ENCODE assay signal across 1 cellular context in the genomic region with DNA sequence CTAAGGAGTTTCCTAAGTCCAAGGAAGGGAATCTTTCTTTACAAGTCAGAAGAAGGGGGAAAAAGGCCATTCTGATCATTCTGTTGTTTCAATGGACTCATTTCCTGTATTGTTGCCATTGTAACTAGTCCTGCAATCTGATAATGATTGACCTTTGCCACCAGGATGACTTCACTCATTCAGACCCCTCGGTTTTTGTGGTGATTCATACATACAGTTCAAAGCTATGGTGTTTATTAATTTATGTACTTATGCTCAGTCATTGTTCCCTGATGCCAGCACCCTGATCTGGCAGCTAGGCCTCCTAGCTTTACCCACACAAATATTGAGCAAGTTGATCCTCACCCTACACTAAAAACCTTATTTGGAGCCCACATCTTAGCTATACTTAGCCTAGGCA.
TF ChIP-seq lines count a peak whose summit lies in the region.

No MANE protein-coding gene starts in this region.

TF ChIP-seq in HepG2, 621 proteins besides CTCF, POLR2A, EP300 and RAD21 (continued from another document and continues in another):
- TF ChIP-seq, protein P1, sequence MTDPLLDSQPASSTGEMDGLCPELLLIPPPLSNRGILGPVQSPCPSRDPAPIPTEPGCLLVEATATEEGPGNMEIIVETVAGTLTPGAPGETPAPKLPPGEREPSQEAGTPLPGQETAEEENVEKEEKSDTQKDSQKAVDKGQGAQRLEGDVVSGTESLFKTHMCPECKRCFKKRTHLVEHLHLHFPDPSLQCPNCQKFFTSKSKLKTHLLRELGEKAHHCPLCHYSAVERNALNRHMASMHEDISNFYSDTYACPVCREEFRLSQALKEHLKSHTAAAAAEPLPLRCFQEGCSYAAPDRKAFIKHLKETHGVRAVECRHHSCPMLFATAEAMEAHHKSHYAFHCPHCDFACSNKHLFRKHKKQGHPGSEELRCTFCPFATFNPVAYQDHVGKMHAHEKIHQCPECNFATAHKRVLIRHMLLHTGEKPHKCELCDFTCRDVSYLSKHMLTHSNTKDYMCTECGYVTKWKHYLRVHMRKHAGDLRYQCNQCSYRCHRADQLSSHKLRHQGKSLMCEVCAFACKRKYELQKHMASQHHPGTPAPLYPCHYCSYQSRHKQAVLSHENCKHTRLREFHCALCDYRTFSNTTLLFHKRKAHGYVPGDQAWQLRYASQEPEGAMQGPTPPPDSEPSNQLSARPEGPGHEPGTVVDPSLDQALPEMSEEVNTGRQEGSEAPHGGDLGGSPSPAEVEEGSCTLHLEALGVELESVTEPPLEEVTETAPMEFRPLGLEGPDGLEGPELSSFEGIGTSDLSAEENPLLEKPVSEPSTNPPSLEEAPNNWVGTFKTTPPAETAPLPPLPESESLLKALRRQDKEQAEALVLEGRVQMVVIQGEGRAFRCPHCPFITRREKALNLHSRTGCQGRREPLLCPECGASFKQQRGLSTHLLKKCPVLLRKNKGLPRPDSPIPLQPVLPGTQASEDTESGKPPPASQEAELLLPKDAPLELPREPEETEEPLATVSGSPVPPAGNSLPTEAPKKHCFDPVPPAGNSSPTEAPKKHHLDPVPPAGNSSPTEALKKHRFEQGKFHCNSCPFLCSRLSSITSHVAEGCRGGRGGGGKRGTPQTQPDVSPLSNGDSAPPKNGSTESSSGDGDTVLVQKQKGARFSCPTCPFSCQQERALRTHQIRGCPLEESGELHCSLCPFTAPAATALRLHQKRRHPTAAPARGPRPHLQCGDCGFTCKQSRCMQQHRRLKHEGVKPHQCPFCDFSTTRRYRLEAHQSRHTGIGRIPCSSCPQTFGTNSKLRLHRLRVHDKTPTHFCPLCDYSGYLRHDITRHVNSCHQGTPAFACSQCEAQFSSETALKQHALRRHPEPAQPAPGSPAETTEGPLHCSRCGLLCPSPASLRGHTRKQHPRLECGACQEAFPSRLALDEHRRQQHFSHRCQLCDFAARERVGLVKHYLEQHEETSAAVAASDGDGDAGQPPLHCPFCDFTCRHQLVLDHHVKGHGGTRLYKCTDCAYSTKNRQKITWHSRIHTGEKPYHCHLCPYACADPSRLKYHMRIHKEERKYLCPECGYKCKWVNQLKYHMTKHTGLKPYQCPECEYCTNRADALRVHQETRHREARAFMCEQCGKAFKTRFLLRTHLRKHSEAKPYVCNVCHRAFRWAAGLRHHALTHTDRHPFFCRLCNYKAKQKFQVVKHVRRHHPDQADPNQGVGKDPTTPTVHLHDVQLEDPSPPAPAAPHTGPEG (CRISPR knock-in tag; IDR thresholded peaks at IDR 0.05), result no peak
- TF ChIP-seq, protein P2, sequence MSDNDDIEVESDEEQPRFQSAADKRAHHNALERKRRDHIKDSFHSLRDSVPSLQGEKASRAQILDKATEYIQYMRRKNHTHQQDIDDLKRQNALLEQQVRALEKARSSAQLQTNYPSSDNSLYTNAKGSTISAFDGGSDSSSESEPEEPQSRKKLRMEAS (IDR thresholded peaks at IDR 0.05), result no peak
- TF ChIP-seq GATAD2A (CRISPR knock-in tag; IDR thresholded peaks at IDR 0.05), result peak; percentile 63
- no peak for TF ChIP-seq KLF12 (CRISPR knock-in tag; IDR thresholded peaks at IDR 0.05; ENCODE audit: borderline replicate concordance)
- peak; percentile 28; the same call in 1 of the 2 replicates for TF ChIP-seq TBX2 (CRISPR knock-in tag; IDR thresholded peaks at IDR 0.05; ENCODE audit: borderline replicate concordance)
- no peak for TF ChIP-seq ZBTB7B (CRISPR knock-in tag; IDR thresholded peaks at IDR 0.05)
- TF ChIP-seq MAFK (conservative IDR thresholded peaks at IDR 0.05 in 1 of 2, IDR thresholded peaks at IDR 0.05 in 1 of 2; ENCODE audit: low read length in 2 of 2), result no peak
- TF ChIP-seq ZNF720 (CRISPR knock-in tag; IDR thresholded peaks at IDR 0.05), result no peak
- no peak for TF ChIP-seq CENPX (CRISPR knock-in tag; IDR thresholded peaks at IDR 0.05)
- TF ChIP-seq, protein P3, sequence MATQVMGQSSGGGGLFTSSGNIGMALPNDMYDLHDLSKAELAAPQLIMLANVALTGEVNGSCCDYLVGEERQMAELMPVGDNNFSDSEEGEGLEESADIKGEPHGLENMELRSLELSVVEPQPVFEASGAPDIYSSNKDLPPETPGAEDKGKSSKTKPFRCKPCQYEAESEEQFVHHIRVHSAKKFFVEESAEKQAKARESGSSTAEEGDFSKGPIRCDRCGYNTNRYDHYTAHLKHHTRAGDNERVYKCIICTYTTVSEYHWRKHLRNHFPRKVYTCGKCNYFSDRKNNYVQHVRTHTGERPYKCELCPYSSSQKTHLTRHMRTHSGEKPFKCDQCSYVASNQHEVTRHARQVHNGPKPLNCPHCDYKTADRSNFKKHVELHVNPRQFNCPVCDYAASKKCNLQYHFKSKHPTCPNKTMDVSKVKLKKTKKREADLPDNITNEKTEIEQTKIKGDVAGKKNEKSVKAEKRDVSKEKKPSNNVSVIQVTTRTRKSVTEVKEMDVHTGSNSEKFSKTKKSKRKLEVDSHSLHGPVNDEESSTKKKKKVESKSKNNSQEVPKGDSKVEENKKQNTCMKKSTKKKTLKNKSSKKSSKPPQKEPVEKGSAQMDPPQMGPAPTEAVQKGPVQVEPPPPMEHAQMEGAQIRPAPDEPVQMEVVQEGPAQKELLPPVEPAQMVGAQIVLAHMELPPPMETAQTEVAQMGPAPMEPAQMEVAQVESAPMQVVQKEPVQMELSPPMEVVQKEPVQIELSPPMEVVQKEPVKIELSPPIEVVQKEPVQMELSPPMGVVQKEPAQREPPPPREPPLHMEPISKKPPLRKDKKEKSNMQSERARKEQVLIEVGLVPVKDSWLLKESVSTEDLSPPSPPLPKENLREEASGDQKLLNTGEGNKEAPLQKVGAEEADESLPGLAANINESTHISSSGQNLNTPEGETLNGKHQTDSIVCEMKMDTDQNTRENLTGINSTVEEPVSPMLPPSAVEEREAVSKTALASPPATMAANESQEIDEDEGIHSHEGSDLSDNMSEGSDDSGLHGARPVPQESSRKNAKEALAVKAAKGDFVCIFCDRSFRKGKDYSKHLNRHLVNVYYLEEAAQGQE (IDR thresholded peaks at IDR 0.05; ENCODE audit: borderline replicate concordance in 1 of 2, low read depth in 1 of 2, low read length in 2 of 2), result no peak
- no peak for TF ChIP-seq ZNF331 (CRISPR knock-in tag; IDR thresholded peaks at IDR 0.05)
- TF ChIP-seq ZNF10 (CRISPR knock-in tag; IDR thresholded peaks at IDR 0.05; ENCODE audit: borderline replicate concordance, low read depth), result no peak
- no peak for TF ChIP-seq ATAD3A (CRISPR knock-in tag; IDR thresholded peaks at IDR 0.05)
- TF ChIP-seq CBX5 (CRISPR knock-in tag; IDR thresholded peaks at IDR 0.05; ENCODE audit: borderline replicate concordance), result no peak
- TF ChIP-seq, protein P4, sequence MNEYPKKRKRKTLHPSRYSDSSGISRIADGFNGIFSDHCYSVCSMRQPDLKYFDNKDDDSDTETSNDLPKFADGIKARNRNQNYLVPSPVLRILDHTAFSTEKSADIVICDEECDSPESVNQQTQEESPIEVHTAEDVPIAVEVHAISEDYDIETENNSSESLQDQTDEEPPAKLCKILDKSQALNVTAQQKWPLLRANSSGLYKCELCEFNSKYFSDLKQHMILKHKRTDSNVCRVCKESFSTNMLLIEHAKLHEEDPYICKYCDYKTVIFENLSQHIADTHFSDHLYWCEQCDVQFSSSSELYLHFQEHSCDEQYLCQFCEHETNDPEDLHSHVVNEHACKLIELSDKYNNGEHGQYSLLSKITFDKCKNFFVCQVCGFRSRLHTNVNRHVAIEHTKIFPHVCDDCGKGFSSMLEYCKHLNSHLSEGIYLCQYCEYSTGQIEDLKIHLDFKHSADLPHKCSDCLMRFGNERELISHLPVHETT (CRISPR knock-in tag; conservative IDR thresholded peaks at IDR 0.05), result no peak
- no peak for TF ChIP-seq TCF12 (IDR thresholded peaks at IDR 0.05)
- TF ChIP-seq TCF12 (CRISPR knock-in tag; IDR thresholded peaks at IDR 0.05), result no peak
- TF ChIP-seq SIN3B (IDR thresholded peaks at IDR 0.05; ENCODE audit: low read length), result no peak
- no peak for TF ChIP-seq FOXA1 (IDR thresholded peaks at IDR 0.05)
- no peak for TF ChIP-seq FOXA1 (CRISPR knock-in tag; IDR thresholded peaks at IDR 0.05)
- TF ChIP-seq, protein P5, sequence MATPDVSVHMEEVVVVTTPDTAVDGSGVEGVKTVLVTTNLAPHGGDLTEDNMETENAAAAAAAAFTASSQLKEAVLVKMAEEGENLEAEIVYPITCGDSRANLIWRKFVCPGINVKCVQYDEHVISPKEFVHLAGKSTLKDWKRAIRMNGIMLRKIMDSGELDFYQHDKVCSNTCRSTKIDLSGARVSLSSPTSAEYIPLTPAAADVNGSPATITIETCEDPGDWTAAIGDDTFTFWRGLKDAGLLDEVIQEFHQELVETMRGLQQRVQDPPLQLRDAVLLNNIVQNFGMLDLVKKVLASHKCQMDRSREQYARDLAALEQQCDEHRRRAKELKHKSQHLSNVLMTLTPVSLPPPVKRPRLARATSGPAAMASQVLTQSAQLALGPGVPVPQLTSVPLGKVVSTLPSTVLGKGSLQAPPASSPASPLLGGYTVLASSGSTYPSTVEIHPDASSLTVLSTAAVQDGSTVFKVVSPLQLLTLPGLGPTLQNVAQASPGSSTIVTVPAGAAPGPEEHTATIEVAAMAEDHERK (CRISPR knock-in tag; IDR thresholded peaks at IDR 0.05; ENCODE audit: low read depth), result no peak
- no peak for TF ChIP-seq ZNF354B (CRISPR knock-in tag; IDR thresholded peaks at IDR 0.05)
- TF ChIP-seq MEF2D (CRISPR knock-in tag; IDR thresholded peaks at IDR 0.05), result no peak
- TF ChIP-seq, protein P6, sequence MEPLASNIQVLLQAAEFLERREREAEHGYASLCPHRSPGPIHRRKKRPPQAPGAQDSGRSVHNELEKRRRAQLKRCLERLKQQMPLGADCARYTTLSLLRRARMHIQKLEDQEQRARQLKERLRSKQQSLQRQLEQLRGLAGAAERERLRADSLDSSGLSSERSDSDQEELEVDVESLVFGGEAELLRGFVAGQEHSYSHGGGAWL (CRISPR knock-in tag; IDR thresholded peaks at IDR 0.05), result no peak
- TF ChIP-seq, protein P7, sequence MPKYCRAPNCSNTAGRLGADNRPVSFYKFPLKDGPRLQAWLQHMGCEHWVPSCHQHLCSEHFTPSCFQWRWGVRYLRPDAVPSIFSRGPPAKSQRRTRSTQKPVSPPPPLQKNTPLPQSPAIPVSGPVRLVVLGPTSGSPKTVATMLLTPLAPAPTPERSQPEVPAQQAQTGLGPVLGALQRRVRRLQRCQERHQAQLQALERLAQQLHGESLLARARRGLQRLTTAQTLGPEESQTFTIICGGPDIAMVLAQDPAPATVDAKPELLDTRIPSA (CRISPR knock-in tag; IDR thresholded peaks at IDR 0.05; ENCODE audit: borderline replicate concordance), result no peak
- no peak for TF ChIP-seq ZNF737 (CRISPR knock-in tag; IDR thresholded peaks at IDR 0.05; ENCODE audit: borderline replicate concordance)
- TF ChIP-seq, protein P8, sequence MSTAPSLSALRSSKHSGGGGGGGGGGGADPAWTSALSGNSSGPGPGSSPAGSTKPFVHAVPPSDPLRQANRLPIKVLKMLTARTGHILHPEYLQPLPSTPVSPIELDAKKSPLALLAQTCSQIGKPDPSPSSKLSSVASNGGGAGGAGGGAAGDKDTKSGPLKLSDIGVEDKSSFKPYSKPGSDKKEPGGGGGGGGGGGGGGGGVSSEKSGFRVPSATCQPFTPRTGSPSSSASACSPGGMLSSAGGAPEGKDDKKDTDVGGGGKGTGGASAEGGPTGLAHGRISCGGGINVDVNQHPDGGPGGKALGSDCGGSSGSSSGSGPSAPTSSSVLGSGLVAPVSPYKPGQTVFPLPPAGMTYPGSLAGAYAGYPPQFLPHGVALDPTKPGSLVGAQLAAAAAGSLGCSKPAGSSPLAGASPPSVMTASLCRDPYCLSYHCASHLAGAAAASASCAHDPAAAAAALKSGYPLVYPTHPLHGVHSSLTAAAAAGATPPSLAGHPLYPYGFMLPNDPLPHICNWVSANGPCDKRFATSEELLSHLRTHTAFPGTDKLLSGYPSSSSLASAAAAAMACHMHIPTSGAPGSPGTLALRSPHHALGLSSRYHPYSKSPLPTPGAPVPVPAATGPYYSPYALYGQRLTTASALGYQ (CRISPR knock-in tag; IDR thresholded peaks at IDR 0.05), result no peak
- TF ChIP-seq, protein P9, sequence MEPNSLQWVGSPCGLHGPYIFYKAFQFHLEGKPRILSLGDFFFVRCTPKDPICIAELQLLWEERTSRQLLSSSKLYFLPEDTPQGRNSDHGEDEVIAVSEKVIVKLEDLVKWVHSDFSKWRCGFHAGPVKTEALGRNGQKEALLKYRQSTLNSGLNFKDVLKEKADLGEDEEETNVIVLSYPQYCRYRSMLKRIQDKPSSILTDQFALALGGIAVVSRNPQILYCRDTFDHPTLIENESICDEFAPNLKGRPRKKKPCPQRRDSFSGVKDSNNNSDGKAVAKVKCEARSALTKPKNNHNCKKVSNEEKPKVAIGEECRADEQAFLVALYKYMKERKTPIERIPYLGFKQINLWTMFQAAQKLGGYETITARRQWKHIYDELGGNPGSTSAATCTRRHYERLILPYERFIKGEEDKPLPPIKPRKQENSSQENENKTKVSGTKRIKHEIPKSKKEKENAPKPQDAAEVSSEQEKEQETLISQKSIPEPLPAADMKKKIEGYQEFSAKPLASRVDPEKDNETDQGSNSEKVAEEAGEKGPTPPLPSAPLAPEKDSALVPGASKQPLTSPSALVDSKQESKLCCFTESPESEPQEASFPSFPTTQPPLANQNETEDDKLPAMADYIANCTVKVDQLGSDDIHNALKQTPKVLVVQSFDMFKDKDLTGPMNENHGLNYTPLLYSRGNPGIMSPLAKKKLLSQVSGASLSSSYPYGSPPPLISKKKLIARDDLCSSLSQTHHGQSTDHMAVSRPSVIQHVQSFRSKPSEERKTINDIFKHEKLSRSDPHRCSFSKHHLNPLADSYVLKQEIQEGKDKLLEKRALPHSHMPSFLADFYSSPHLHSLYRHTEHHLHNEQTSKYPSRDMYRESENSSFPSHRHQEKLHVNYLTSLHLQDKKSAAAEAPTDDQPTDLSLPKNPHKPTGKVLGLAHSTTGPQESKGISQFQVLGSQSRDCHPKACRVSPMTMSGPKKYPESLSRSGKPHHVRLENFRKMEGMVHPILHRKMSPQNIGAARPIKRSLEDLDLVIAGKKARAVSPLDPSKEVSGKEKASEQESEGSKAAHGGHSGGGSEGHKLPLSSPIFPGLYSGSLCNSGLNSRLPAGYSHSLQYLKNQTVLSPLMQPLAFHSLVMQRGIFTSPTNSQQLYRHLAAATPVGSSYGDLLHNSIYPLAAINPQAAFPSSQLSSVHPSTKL (CRISPR knock-in tag; IDR thresholded peaks at IDR 0.05), result peak; percentile 89
- TF ChIP-seq, protein P10, sequence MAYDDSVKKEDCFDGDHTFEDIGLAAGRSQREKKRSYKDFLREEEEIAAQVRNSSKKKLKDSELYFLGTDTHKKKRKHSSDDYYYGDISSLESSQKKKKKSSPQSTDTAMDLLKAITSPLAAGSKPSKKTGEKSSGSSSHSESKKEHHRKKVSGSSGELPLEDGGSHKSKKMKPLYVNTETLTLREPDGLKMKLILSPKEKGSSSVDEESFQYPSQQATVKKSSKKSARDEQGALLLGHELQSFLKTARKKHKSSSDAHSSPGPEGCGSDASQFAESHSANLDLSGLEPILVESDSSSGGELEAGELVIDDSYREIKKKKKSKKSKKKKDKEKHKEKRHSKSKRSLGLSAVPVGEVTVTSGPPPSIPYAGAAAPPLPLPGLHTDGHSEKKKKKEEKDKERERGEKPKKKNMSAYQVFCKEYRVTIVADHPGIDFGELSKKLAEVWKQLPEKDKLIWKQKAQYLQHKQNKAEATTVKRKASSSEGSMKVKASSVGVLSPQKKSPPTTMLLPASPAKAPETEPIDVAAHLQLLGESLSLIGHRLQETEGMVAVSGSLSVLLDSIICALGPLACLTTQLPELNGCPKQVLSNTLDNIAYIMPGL (CRISPR knock-in tag; IDR thresholded peaks at IDR 0.05; ENCODE audit: borderline replicate concordance in 1 of 2, low read depth in 1 of 2), result no peak
- no peak for TF ChIP-seq YEATS2 (CRISPR knock-in tag; IDR thresholded peaks at IDR 0.05; ENCODE audit: borderline replicate concordance)
- no peak for TF ChIP-seq BRD4 (CRISPR knock-in tag; IDR thresholded peaks at IDR 0.05)
- TF ChIP-seq, protein P11, sequence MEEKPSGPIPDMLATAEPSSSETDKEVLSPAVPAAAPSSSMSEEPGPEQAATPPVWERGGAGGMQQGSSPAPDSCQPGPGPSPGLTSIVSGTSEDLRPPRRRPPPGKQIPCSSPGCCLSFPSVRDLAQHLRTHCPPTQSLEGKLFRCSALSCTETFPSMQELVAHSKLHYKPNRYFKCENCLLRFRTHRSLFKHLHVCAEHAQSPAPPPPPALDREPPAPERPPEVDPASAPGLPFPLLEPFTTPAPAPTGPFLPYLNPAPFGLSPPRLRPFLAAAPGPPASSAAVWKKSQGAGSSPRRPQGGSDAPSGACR (CRISPR knock-in tag; IDR thresholded peaks at IDR 0.05), result no peak
- no peak for TF ChIP-seq HMGA1 (CRISPR knock-in tag; conservative IDR thresholded peaks at IDR 0.05)
